Comparison of ENCODE assay signal across 1 cellular context in the genomic region with DNA sequence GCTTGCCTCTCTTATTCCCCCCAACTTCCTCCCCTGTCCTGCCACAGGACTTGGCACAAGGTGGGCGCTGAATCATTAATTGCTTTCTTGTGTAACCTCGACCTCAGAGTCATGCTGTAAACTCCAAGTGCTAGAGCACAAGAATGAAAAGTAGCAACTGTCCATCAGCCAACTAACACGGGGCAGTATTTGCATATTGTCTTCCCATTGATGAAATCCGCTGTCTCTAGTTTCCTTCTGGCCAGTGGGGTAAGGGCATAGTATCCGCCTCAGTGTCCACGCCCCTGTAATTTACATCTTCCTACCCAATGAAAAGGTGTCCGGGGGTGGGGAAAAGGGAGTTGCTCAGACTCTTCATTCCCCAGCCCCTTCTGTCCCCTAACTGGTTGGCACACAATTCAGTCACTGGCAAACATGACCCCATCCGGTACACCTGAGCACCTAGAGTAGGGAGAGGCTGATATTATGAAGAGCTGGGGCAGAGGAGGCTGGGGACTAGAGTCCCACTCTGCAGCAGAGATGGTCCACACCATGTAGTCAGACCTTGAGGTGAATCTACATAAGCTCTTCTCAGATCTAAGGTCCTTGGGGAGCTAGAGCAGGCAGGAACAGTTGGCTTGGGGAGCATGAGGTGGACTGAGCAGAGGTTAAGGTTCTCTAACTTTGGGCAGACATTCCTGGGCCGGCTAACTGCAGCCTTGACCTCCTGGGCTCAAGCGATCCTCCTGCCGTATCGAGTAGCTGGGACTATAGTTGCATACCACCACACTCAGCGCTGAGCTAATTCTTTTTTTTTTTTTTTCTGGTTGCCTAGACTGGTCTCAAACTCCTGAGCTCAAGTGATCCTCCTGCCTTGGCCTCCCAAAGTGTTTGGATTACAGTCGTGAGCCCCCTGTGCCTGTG.
A peak's percentile ranks its signal among the peaks of the same experiment; 100 is the strongest.
TF ChIP-seq lines count a peak whose summit lies in the region.

No MANE protein-coding gene starts in this region.

TF ChIP-seq in HepG2, 621 proteins besides CTCF, POLR2A, EP300 and RAD21 (continued from another document and continues in another):
- TF ChIP-seq, protein P1, sequence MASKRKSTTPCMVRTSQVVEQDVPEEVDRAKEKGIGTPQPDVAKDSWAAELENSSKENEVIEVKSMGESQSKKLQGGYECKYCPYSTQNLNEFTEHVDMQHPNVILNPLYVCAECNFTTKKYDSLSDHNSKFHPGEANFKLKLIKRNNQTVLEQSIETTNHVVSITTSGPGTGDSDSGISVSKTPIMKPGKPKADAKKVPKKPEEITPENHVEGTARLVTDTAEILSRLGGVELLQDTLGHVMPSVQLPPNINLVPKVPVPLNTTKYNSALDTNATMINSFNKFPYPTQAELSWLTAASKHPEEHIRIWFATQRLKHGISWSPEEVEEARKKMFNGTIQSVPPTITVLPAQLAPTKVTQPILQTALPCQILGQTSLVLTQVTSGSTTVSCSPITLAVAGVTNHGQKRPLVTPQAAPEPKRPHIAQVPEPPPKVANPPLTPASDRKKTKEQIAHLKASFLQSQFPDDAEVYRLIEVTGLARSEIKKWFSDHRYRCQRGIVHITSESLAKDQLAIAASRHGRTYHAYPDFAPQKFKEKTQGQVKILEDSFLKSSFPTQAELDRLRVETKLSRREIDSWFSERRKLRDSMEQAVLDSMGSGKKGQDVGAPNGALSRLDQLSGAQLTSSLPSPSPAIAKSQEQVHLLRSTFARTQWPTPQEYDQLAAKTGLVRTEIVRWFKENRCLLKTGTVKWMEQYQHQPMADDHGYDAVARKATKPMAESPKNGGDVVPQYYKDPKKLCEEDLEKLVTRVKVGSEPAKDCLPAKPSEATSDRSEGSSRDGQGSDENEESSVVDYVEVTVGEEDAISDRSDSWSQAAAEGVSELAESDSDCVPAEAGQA (IDR thresholded peaks at IDR 0.05; ENCODE audit: low read depth), result no peak
- TF ChIP-seq, protein P1 (CRISPR knock-in tag; IDR thresholded peaks at IDR 0.05; ENCODE audit: borderline replicate concordance), result no peak
- TF ChIP-seq CHD2 (IDR thresholded peaks at IDR 0.05; ENCODE audit: low read depth, low read length) (no peak), THAP11 (CRISPR knock-in tag; IDR thresholded peaks at IDR 0.05) (peak; percentile 36; the same call in 1 of the 2 replicates), MTA3 (CRISPR knock-in tag; IDR thresholded peaks at IDR 0.05) (no peak), MIXL1 (CRISPR knock-in tag; IDR thresholded peaks at IDR 0.05) (no peak), KAT8 (CRISPR knock-in tag; IDR thresholded peaks at IDR 0.05) (no peak), CENPT (CRISPR knock-in tag; IDR thresholded peaks at IDR 0.05; ENCODE audit: low read depth) (no peak), FOSL1 (CRISPR knock-in tag; IDR thresholded peaks at IDR 0.05; ENCODE audit: borderline replicate concordance) (no peak), FOXO1 (CRISPR knock-in tag; IDR thresholded peaks at IDR 0.05) (no peak), ZSCAN31 (CRISPR knock-in tag; IDR thresholded peaks at IDR 0.05; ENCODE audit: low read depth) (no peak), ZNF232 (CRISPR knock-in tag; IDR thresholded peaks at IDR 0.05; ENCODE audit: borderline replicate concordance) (0 out of 2 replicates have a peak, but pooled peaks have one; percentile 30), ZKSCAN5 (CRISPR knock-in tag; IDR thresholded peaks at IDR 0.05) (no peak), ZSCAN25 (CRISPR knock-in tag; IDR thresholded peaks at IDR 0.05) (no peak), TBL1XR1 (IDR thresholded peaks at IDR 0.05; ENCODE audit: borderline replicate concordance, low read length, partially characterized antibody) (no peak), ZNF441 (CRISPR knock-in tag; IDR thresholded peaks at IDR 0.05; ENCODE audit: borderline replicate concordance) (no peak), MIER3 (CRISPR knock-in tag; IDR thresholded peaks at IDR 0.05; ENCODE audit: borderline replicate concordance) (0 out of 2 replicates have a peak, but pooled peaks have one; percentile 14), GABPA (IDR thresholded peaks at IDR 0.05; ENCODE audit: low read depth, low read length) (no peak), GABPA (CRISPR knock-in tag; IDR thresholded peaks at IDR 0.05; ENCODE audit: low read depth) (peak; percentile 63), ZNF549 (CRISPR knock-in tag; IDR thresholded peaks at IDR 0.05) (no peak), SMARCE1 (IDR thresholded peaks at IDR 0.05; ENCODE audit: borderline replicate concordance) (no peak), ZNF354B (CRISPR knock-in tag; IDR thresholded peaks at IDR 0.05) (no peak), BCL6 (CRISPR knock-in tag; IDR thresholded peaks at IDR 0.05) (0 out of 2 replicates have a peak, but pooled peaks have one; percentile 20), FOXK2 (IDR thresholded peaks at IDR 0.05) (no peak), CENPX (CRISPR knock-in tag; IDR thresholded peaks at IDR 0.05) (no peak), MZF1 (CRISPR knock-in tag; IDR thresholded peaks at IDR 0.05; ENCODE audit: borderline replicate concordance) (no peak), ZNF337 (CRISPR knock-in tag; IDR thresholded peaks at IDR 0.05; ENCODE audit: borderline replicate concordance, low read depth) (no peak), YEATS2 (CRISPR knock-in tag; IDR thresholded peaks at IDR 0.05; ENCODE audit: borderline replicate concordance) (0 out of 2 replicates have a peak, but pooled peaks have one; percentile 5), ZNF44 (CRISPR knock-in tag; IDR thresholded peaks at IDR 0.05) (no peak), ZNF607 (CRISPR knock-in tag; IDR thresholded peaks at IDR 0.05; ENCODE audit: borderline replicate concordance) (no peak), NFE2 (CRISPR knock-in tag; IDR thresholded peaks at IDR 0.05) (no peak), ZFP36 (IDR thresholded peaks at IDR 0.05; ENCODE audit: borderline replicate concordance, low read depth, low read length, partially characterized antibody) (no peak), ZNF121 (CRISPR knock-in tag; IDR thresholded peaks at IDR 0.05) (peak; percentile 12; the same call in 1 of the 2 replicates)
- TF ChIP-seq, protein P2, sequence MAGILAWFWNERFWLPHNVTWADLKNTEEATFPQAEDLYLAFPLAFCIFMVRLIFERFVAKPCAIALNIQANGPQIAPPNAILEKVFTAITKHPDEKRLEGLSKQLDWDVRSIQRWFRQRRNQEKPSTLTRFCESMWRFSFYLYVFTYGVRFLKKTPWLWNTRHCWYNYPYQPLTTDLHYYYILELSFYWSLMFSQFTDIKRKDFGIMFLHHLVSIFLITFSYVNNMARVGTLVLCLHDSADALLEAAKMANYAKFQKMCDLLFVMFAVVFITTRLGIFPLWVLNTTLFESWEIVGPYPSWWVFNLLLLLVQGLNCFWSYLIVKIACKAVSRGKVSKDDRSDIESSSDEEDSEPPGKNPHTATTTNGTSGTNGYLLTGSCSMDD (CRISPR knock-in tag; IDR thresholded peaks at IDR 0.05), result no peak
- TF ChIP-seq, protein P3, sequence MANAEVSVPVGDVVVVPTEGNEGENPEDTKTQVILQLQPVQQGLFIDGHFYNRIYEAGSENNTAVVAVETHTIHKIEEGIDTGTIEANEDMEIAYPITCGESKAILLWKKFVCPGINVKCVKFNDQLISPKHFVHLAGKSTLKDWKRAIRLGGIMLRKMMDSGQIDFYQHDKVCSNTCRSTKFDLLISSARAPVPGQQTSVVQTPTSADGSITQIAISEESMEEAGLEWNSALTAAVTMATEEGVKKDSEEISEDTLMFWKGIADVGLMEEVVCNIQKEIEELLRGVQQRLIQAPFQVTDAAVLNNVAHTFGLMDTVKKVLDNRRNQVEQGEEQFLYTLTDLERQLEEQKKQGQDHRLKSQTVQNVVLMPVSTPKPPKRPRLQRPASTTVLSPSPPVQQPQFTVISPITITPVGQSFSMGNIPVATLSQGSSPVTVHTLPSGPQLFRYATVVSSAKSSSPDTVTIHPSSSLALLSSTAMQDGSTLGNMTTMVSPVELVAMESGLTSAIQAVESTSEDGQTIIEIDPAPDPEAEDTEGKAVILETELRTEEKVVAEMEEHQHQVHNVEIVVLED (CRISPR knock-in tag; IDR thresholded peaks at IDR 0.05; ENCODE audit: borderline replicate concordance), result no peak
- TF ChIP-seq, protein P4, sequence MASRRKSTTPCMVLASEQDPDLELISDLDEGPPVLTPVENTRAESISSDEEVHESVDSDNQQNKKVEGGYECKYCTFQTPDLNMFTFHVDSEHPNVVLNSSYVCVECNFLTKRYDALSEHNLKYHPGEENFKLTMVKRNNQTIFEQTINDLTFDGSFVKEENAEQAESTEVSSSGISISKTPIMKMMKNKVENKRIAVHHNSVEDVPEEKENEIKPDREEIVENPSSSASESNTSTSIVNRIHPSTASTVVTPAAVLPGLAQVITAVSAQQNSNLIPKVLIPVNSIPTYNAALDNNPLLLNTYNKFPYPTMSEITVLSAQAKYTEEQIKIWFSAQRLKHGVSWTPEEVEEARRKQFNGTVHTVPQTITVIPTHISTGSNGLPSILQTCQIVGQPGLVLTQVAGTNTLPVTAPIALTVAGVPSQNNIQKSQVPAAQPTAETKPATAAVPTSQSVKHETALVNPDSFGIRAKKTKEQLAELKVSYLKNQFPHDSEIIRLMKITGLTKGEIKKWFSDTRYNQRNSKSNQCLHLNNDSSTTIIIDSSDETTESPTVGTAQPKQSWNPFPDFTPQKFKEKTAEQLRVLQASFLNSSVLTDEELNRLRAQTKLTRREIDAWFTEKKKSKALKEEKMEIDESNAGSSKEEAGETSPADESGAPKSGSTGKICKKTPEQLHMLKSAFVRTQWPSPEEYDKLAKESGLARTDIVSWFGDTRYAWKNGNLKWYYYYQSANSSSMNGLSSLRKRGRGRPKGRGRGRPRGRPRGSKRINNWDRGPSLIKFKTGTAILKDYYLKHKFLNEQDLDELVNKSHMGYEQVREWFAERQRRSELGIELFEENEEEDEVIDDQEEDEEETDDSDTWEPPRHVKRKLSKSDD (CRISPR knock-in tag; IDR thresholded peaks at IDR 0.05; ENCODE audit: low read depth), result no peak
- TF ChIP-seq, protein P5, sequence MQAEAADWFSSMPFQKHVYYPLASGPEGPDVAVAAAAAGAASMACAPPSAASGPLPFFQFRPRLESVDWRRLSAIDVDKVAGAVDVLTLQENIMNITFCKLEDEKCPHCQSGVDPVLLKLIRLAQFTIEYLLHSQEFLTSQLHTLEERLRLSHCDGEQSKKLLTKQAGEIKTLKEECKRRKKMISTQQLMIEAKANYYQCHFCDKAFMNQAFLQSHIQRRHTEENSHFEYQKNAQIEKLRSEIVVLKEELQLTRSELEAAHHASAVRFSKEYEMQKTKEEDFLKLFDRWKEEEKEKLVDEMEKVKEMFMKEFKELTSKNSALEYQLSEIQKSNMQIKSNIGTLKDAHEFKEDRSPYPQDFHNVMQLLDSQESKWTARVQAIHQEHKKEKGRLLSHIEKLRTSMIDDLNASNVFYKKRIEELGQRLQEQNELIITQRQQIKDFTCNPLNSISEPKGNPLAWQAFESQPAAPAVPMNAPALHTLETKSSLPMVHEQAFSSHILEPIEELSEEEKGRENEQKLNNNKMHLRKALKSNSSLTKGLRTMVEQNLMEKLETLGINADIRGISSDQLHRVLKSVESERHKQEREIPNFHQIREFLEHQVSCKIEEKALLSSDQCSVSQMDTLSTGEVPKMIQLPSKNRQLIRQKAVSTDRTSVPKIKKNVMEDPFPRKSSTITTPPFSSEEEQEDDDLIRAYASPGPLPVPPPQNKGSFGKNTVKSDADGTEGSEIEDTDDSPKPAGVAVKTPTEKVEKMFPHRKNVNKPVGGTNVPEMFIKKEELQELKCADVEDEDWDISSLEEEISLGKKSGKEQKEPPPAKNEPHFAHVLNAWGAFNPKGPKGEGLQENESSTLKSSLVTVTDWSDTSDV (CRISPR knock-in tag; IDR thresholded peaks at IDR 0.05), result no peak
- TF ChIP-seq, protein P6, sequence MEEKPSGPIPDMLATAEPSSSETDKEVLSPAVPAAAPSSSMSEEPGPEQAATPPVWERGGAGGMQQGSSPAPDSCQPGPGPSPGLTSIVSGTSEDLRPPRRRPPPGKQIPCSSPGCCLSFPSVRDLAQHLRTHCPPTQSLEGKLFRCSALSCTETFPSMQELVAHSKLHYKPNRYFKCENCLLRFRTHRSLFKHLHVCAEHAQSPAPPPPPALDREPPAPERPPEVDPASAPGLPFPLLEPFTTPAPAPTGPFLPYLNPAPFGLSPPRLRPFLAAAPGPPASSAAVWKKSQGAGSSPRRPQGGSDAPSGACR (CRISPR knock-in tag; IDR thresholded peaks at IDR 0.05), result no peak
- TF ChIP-seq, protein P7, sequence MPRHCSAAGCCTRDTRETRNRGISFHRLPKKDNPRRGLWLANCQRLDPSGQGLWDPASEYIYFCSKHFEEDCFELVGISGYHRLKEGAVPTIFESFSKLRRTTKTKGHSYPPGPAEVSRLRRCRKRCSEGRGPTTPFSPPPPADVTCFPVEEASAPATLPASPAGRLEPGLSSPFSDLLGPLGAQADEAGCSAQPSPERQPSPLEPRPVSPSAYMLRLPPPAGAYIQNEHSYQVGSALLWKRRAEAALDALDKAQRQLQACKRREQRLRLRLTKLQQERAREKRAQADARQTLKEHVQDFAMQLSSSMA (CRISPR knock-in tag; IDR thresholded peaks at IDR 0.05), result no peak
